In genomic region chr3:16817201-16817600, GRCh38 we compare ENCODE assay signal across 20 cellular contexts.
"Had no signal": no experiment of that assay in that cellular context is flagged by ENCODE, and none has a peak within 500 bp of the region (broad histone marks: within the 10 kb centered on the region; RNA-seq: fewer than 3 reads in every experiment).

No MANE protein-coding gene starts in this region.

- H3K27ac ChIP-seq: body of pancreas, esophagus muscularis mucosa, heart left ventricle had no signal

- DNase-seq: activated CD4-positive, alpha-beta T cell treated with anti-CD3 and anti-CD28 coated beads for 4 hours; activated CD8-positive, alpha-beta memory T cell treated with anti-CD3 and anti-CD28 coated beads, Interleukin-2, amount 50 U/mL, for 4 hours; activated CD8-positive, alpha-beta T cell treated with anti-CD3 and anti-CD28 coated beads for 36 hours; activated gamma-delta T cell; activated T-cell treated with anti-CD3 and anti-CD28 coated beads, Interleukin-2, amount 50 U/mL, for 48 hours; amniotic stem cell; body of pancreas; caudate nucleus; gastrocnemius medialis; heart left ventricle; immature natural killer cell; mammary epithelial cell; stimulated activated CD4-positive, alpha-beta T cell treated with anti-CD3 and anti-CD28 coated beads, Interleukin-2, amount 100 ng/mL, for 24 hours; T-helper 2 cell had no signal

- H3K27me3 ChIP-seq: body of pancreas, esophagus muscularis mucosa, gastrocnemius medialis, heart left ventricle had no signal

- H3K4me3 ChIP-seq: body of pancreas, esophagus muscularis mucosa, gastrocnemius medialis, heart left ventricle had no signal

- H3K4me1 ChIP-seq: body of pancreas, esophagus muscularis mucosa, heart left ventricle had no signal

- H3K9me3 ChIP-seq: body of pancreas, esophagus muscularis mucosa had no signal

- H3K36me3 ChIP-seq: esophagus muscularis mucosa, gastrocnemius medialis, heart left ventricle had no signal

- ATAC-seq: activated CD8-positive, alpha-beta T cell treated with anti-CD3 and anti-CD28 coated beads for 36 hours; activated naive CD4-positive, alpha-beta T cell treated with anti-CD3 and anti-CD28 coated beads, Interleukin-2, amount 50 U/mL, for 72 hours; body of pancreas; gastrocnemius medialis; heart left ventricle; left lobe of liver; WTC11 had no signal

- FAIRE-seq: colon, endometrium had no signal
